In genomic region chr9:79766091-79766490, GRCh38 we compare ENCODE assay signal across 15 cellular contexts.
A peak's percentile ranks its signal among the peaks of the same experiment; 100 is the strongest.
DNase-seq lines count a peak whose midpoint lies in the region; ATAC-seq and TF ChIP-seq lines count a peak whose summit lies in the region.
"Had no signal": no experiment of that assay in that cellular context is flagged by ENCODE, and none has a peak within 500 bp of the region (broad histone marks: within the 10 kb centered on the region; RNA-seq: fewer than 3 reads in every experiment).

No MANE protein-coding gene starts in this region.

- no peak overlapping the region for H3K4me2 ChIP-seq in IMR-90 (ENCODE audit: low read depth, low read length)
- no peak overlapping the region for H3K4me2 ChIP-seq in trophoblast cell (ENCODE audit: low read length)
- H3K4me2 ChIP-seq: BLaER1 treated with 17β-estradiol and CSF1 and Interleukin-3, amounts not matched to agents 10 nM and 100 nM had no signal

- H2AK5ac ChIP-seq in IMR-90 (ENCODE audit: low read depth, low read length), result no peak overlapping the region
- no peak overlapping the region for H2AK5ac ChIP-seq in trophoblast cell (ENCODE audit: low read length)

- intact Hi-C loops in IMR-90 (cut with micrococcal nuclease) (no loop called here), testis (cut with DNase I; ENCODE audit: low total_unique reads) (no loop called here)

- H3K79me2 ChIP-seq in trophoblast cell (ENCODE audit: control insufficient read depth, insufficient read depth, low read length, poor library complexity), result peaks cover 1% of the 10 kb centered on the region

- H3K9ac ChIP-seq in IMR-90 (ENCODE audit: low read depth, low read length) (no peak overlapping the region), trophoblast cell (ENCODE audit: low read length) (no peak overlapping the region)
- H3K9ac ChIP-seq: BLaER1 treated with 17β-estradiol and CSF1 and Interleukin-3, amounts not matched to agents 10 nM and 100 nM; GM23248 had no signal

- no peaks in the 10 kb centered on the region; the same call in 1 of the 2 replicates for H4K20me1 ChIP-seq in IMR-90 (ENCODE audit: insufficient read depth, low read length)
- H4K20me1 ChIP-seq: BLaER1 treated with 17β-estradiol and CSF1 and Interleukin-3, amounts not matched to agents 10 nM and 100 nM had no signal

- H3K36me3 ChIP-seq in IMR-90 (ENCODE audit: control insufficient read depth, insufficient read depth, low read length) (no peaks in the 10 kb centered on the region), WERI-Rb-1 (no peaks in the 10 kb centered on the region), trophoblast cell (ENCODE audit: control insufficient read depth in 1 of 2, insufficient read depth in 2 of 2, low read length in 2 of 2) (no peaks in the 10 kb centered on the region), testis (ENCODE audit: low read depth, missing control alignments) (no peaks in the 10 kb centered on the region)
- H3K36me3 ChIP-seq: BLaER1 treated with 17β-estradiol and CSF1 and Interleukin-3, amounts not matched to agents 10 nM and 100 nM; HAP-1 had no signal

- no peak overlapping the region for H2BK20ac ChIP-seq in IMR-90 (ENCODE audit: low read depth, low read length)

- CTCF ChIA-PET in IMR-90 (lab: Yijun Ruan, JAX), result no interaction called here

- no peak overlapping the region for H2BK15ac ChIP-seq in IMR-90 (ENCODE audit: low read depth, low read length)

- H3K79me1 ChIP-seq in IMR-90 (ENCODE audit: low read depth in 1 of 2, low read length in 2 of 2) (no peaks in the 10 kb centered on the region), trophoblast cell (ENCODE audit: low read length) (peaks cover 29% of the 10 kb centered on the region)

- H3K14ac ChIP-seq in IMR-90 (replicated peaks; ENCODE audit: low read depth, low read length) (no peak overlapping the region), trophoblast cell (ENCODE audit: low read length) (peak overlapping the region; percentile 34)

- ATAC-seq in IMR-90 (ENCODE audit: low read depth), result no peak
- ATAC-seq: CD8-positive, alpha-beta T cell had no signal

- POLR2A ChIA-PET in IMR-90 (lab: Charles Lee; ENCODE audit: unreplicated experiment), result no interaction called here

- H2AFZ ChIP-seq in IMR-90 (replicated peaks; ENCODE audit: low read length, poor library complexity) (no peak overlapping the region), trophoblast cell (ENCODE audit: insufficient read depth, low read length, poor library complexity) (no peak overlapping the region)
- H2AFZ ChIP-seq: GM23248 had no signal

- H3K18ac ChIP-seq in IMR-90 (ENCODE audit: low read depth, low read length) (no peak overlapping the region), trophoblast cell (ENCODE audit: low read length) (no peak overlapping the region)

- H3K4me1 ChIP-seq in IMR-90 (ENCODE audit: control insufficient read depth, insufficient read depth, low read length) (peaks cover 11% of the 10 kb centered on the region), trophoblast cell (ENCODE audit: control insufficient read depth in 1 of 2, insufficient read depth in 2 of 2, low read length in 2 of 2) (peaks cover 12 to 26% of the 10 kb centered on the region in 2 experiments), testis (no peaks in the 10 kb centered on the region)
- H3K4me1 ChIP-seq: HAP-1 had no signal

- H4K12ac ChIP-seq in trophoblast cell (ENCODE audit: low read depth, low read length), result no peak overlapping the region

- no peak overlapping the region for H2BK120ac ChIP-seq in IMR-90 (ENCODE audit: low read depth, low read length)
- peak overlapping the region; percentile 54 for H2BK120ac ChIP-seq in trophoblast cell (ENCODE audit: insufficient read depth, low read length, poor library complexity)

- peaks cover 5% of the 10 kb centered on the region; the same call in 1 of the 2 replicates for H3K9me1 ChIP-seq in IMR-90 (ENCODE audit: insufficient read depth, low read length)

- no peak for TF ChIP-seq RAD21 in IMR-90 (IDR thresholded peaks at IDR 0.05; ENCODE audit: low read length)

- no TSS peak for BruUV-seq in IMR-90 (replicated peaks; lab: Mats Ljungman, UMichigan)

- H3K4ac ChIP-seq in IMR-90 (ENCODE audit: low read depth, low read length) (0 out of 2 replicates have a peak overlapping the region, but pooled peaks have one; percentile 4), trophoblast cell (ENCODE audit: low read depth, low read length) (no peak overlapping the region)

- no peak overlapping the region for H4K5ac ChIP-seq in IMR-90 (ENCODE audit: low read depth, low read length)

- H3K27ac ChIP-seq in IMR-90 (ENCODE audit: insufficient read depth, low read length), result no peak overlapping the region
- no peak overlapping the region for H3K27ac ChIP-seq in WERI-Rb-1
- H3K27ac ChIP-seq in trophoblast cell (ENCODE audit: low read depth, low read length), result peak overlapping the region; percentile 92
- no peak overlapping the region for H3K27ac ChIP-seq in testis
- H3K27ac ChIP-seq: BLaER1 treated with 17β-estradiol and CSF1 and Interleukin-3, amounts not matched to agents 10 nM and 100 nM; GM23248 had no signal

- no peaks in the 10 kb centered on the region for H3K27me3 ChIP-seq in IMR-90 (ENCODE audit: control insufficient read depth, insufficient read depth, low read length)
- no peaks in the 10 kb centered on the region for H3K27me3 ChIP-seq in WERI-Rb-1 (ENCODE audit: insufficient read depth, low read depth, severe bottlenecking)
- H3K27me3 ChIP-seq in trophoblast cell (ENCODE audit: insufficient read depth, low read length), result no peaks in the 10 kb centered on the region
- no peaks in the 10 kb centered on the region for H3K27me3 ChIP-seq in testis
- H3K27me3 ChIP-seq: BLaER1 treated with 17β-estradiol and CSF1 and Interleukin-3, amounts not matched to agents 10 nM and 100 nM had no signal

- TF ChIP-seq POLR2A in IMR-90 (IDR thresholded peaks at IDR 0.05; ENCODE audit: low read depth, low read length) (no peak), testis (IDR thresholded peaks at IDR 0.05) (no peak)

- in situ Hi-C loops in IMR-90 (cut with MboI; ENCODE audit: low sequenced_read_pairs), result no loop called here

- H2BK5ac ChIP-seq in IMR-90 (ENCODE audit: low read depth, low read length, poor library complexity, severe bottlenecking) (no peak overlapping the region), trophoblast cell (ENCODE audit: low read depth, low read length, poor library complexity) (peak overlapping the region; percentile 74)

- H2AK9ac ChIP-seq in IMR-90 (replicated peaks; ENCODE audit: low read depth, low read length, poor library complexity), result no peak overlapping the region

- H3K4me3 ChIP-seq in IMR-90 (ENCODE audit: insufficient read depth, low read depth, low read length) (no peak overlapping the region), WERI-Rb-1 (ENCODE audit: low read depth, low read length) (no peak overlapping the region), trophoblast cell (ENCODE audit: low read depth, low read length) (no peak overlapping the region), testis (no peak overlapping the region)
- H3K4me3 ChIP-seq: BLaER1 treated with 17β-estradiol and CSF1 and Interleukin-3, amounts not matched to agents 10 nM and 100 nM; GM23248; HAP-1 had no signal

- dilution Hi-C loops in IMR-90 (cut with HindIII; ENCODE audit: low sequenced_read_pairs, unreplicated experiment), result no loop called here

- DNase-seq in NCI-H748 (lab: John Stamatoyannopoulos, UW; ENCODE audit: unreplicated experiment) (peak; percentile 58), NCI-H748 treated with DMSO at 0.1 percent for 48 hours (lab: John Stamatoyannopoulos, UW) (no peak), IMR-90 (no peak), WERI-Rb-1 (peak; percentile 13), trophoblast cell (no peak), testis (no peak), mucosa of gallbladder (ENCODE audit: low spot score) (no peak)
- DNase-seq: Calu3; CD8-positive, alpha-beta T cell; DMS 273 treated with DMSO at 0.1 percent for 48 hours; DMS53; GDM1; GM23248 had no signal

- no peak overlapping the region for H3K56ac ChIP-seq in IMR-90 (ENCODE audit: extremely low read depth, insufficient read depth, low read length)

- H2BK12ac ChIP-seq in trophoblast cell (ENCODE audit: low read length), result peak overlapping the region; percentile 34

- no peak overlapping the region for H4K8ac ChIP-seq in IMR-90 (ENCODE audit: low read depth in 2 of 2, low read length in 2 of 2)
- H4K8ac ChIP-seq in trophoblast cell (ENCODE audit: low read depth, low read length), result no peak overlapping the region

- TF ChIP-seq CTCF in IMR-90 (conservative IDR thresholded peaks at IDR 0.05; ENCODE audit: low read depth, low read length), result no peak
- TF ChIP-seq CTCF in WERI-Rb-1 (IDR thresholded peaks at IDR 0.05; ENCODE audit: low read depth, low read length), result no peak
- TF ChIP-seq CTCF in testis (IDR thresholded peaks at IDR 0.05), result no peak

- H3K23ac ChIP-seq in IMR-90 (ENCODE audit: low read depth, low read length) (no peak overlapping the region), trophoblast cell (ENCODE audit: low read length) (no peak overlapping the region)

- no CpG with 5 or more reads among the region's 5 CpGs for WGBS in IMR-90 (ENCODE audit: extremely low coverage in 2 of 2, insufficient read length in 1 of 2), 2 experiments
- WGBS in trophoblast cell (ENCODE audit: extremely low coverage, insufficient coverage, insufficient read length), result no CpG with 5 or more reads among the region's 5 CpGs
- WGBS in testis, 2 donors, result 98 to 99% methylated on average over 5 of the region's 5 CpGs

- H3K9me3 ChIP-seq in IMR-90 (ENCODE audit: control insufficient read depth, insufficient read depth, low read length), result no peaks in the 10 kb centered on the region
- no peaks in the 10 kb centered on the region for H3K9me3 ChIP-seq in WERI-Rb-1 (ENCODE audit: severe bottlenecking)
- no peaks in the 10 kb centered on the region for H3K9me3 ChIP-seq in trophoblast cell (ENCODE audit: insufficient read depth, low read depth, low read length)
- H3K9me3 ChIP-seq in testis, result no peaks in the 10 kb centered on the region
- H3K9me3 ChIP-seq: HAP-1 had no signal

- H4K91ac ChIP-seq in IMR-90 (ENCODE audit: insufficient read depth, low read depth, low read length) (no peak overlapping the region), trophoblast cell (ENCODE audit: low read depth, low read length) (peak overlapping the region; percentile 64)

TF ChIP-seq in IMR-90, 13 proteins besides CTCF, POLR2A, EP300 and RAD21 (continues in another document):
- TF ChIP-seq, protein P1, sequence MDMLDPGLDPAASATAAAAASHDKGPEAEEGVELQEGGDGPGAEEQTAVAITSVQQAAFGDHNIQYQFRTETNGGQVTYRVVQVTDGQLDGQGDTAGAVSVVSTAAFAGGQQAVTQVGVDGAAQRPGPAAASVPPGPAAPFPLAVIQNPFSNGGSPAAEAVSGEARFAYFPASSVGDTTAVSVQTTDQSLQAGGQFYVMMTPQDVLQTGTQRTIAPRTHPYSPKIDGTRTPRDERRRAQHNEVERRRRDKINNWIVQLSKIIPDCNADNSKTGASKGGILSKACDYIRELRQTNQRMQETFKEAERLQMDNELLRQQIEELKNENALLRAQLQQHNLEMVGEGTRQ (IDR thresholded peaks at IDR 0.05; ENCODE audit: low read depth, low read length), result no peak
- TF ChIP-seq FOS (IDR thresholded peaks at IDR 0.05; ENCODE audit: low read depth, low read length) (no peak), CEBPB (IDR thresholded peaks at IDR 0.05; ENCODE audit: low read depth, low read length) (no peak), CHD1 (IDR thresholded peaks at IDR 0.05; ENCODE audit: low read depth, low read length) (no peak), MAZ (IDR thresholded peaks at IDR 0.05; ENCODE audit: borderline replicate concordance, low read depth, low read length) (no peak), SMC3 (IDR thresholded peaks at IDR 0.05; ENCODE audit: low read depth, low read length) (no peak)

Comparison
In these comparisons a context has a peak if more than half of its experiments do, and no peak if none do; other contexts are left out.
1. DNase-seq: peak in NCI-H748 (single experiment) and WERI-Rb-1 (single experiment); none in NCI-H748 treated with DMSO at 0.1 percent for 48 hours (single experiment), IMR-90 (single experiment), trophoblast cell (0 of 2), testis (single experiment) and mucosa of gallbladder (single experiment).